Comparison of ENCODE assay signal across 23 cellular contexts in the genomic region with DNA sequence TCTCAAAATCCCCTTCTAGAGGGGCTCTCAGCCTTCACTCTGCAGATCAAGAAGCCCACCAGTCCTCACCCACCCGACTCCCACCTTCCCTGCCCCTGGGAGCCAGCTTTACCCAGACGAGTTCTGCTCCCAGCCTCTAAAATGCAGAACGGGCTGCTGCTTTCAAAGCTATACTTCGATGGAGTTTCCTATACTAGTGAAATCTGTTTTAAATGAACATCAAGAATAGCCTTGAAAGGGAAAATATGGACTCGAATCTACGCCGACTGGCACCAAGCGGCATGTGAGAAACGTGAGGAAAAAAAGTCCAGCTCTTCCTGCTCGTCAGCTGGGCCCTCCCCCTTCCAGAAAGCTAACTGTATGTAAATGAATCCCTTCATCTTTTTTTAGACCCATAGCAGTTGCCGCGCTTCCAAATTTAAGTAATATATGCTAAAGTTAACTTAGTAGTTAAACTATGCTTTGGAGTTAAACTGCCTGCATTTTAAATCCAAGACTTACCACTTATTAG.
"Had no signal": no experiment of that assay in that cellular context is flagged by ENCODE, and none has a peak within 500 bp of the region (broad histone marks: within the 10 kb centered on the region; RNA-seq: fewer than 3 reads in every experiment).

No MANE protein-coding gene starts in this region.

- H3K4me3 ChIP-seq: esophagus muscularis mucosa, lung, mucosa of descending colon, ovary, right lobe of liver, thoracic aorta, tibial nerve, upper lobe of right lung, vagina had no signal

- H3K27ac ChIP-seq: esophagus muscularis mucosa, ovary, right lobe of liver, thoracic aorta, tibial nerve, upper lobe of right lung, vagina had no signal

- H3K9me3 ChIP-seq: mucosa of descending colon, ovary, right lobe of liver, thoracic aorta, upper lobe of right lung, vagina had no signal

- H3K27me3 ChIP-seq: ovary, right lobe of liver, tibial nerve, vagina had no signal

- H3K4me1 ChIP-seq: esophagus muscularis mucosa, right lobe of liver, tibial nerve, upper lobe of right lung, vagina had no signal

- DNase-seq: cerebellar nuclear complex; effector memory CD4-positive, alpha-beta T cell; foreskin melanocyte; immature natural killer cell; islet precursor cell; kidney glomerular epithelial cell; mucosa of descending colon; naive thymus-derived CD4-positive, alpha-beta T cell; occipital lobe; ovary; retina; right lobe of liver; small intestine; stimulated activated CD4-positive, alpha-beta T cell treated with anti-CD3 and anti-CD28 coated beads, Interleukin-15, amount 100 ng/mL, for 24 hours; stimulated activated CD4-positive, alpha-beta T cell treated with anti-CD3 and anti-CD28 coated beads, Interleukin-2, amount 100 ng/mL, for 48 hours; stimulated activated naive B cell treated with anti-CD40 and anti-IgM and Interleukin-4, amounts not matched to agents 10 μg/mL and 1 μg/mL and 100 μg/mL, for 72 hours; stimulated activated naive CD8-positive, alpha-beta T cell treated with anti-CD3 and anti-CD28 coated beads, Interleukin-15, amount 100 ng/mL, for 72 hours; upper lobe of right lung had no signal

- H3K36me3 ChIP-seq: esophagus muscularis mucosa, ovary, right lobe of liver, thoracic aorta, tibial nerve, upper lobe of right lung, vagina had no signal
